14 cellular contexts compared by ENCODE assay signal in genomic region chr1:19734472-19734999, GRCh38.
DNase-seq lines count a peak whose midpoint lies in the region; ATAC-seq, FAIRE-seq and TF ChIP-seq lines count a peak whose summit lies in the region.
"Had no signal": no experiment of that assay in that cellular context is flagged by ENCODE, and none has a peak within 500 bp of the region (broad histone marks: within the 10 kb centered on the region; RNA-seq: fewer than 3 reads in every experiment).

No MANE protein-coding gene starts in this region.

- no peak overlapping the region for H2AFZ ChIP-seq in astrocyte (ENCODE audit: low read depth, low read length)

- DNase-seq in LHCN-M2 (ENCODE audit: low read depth): peak; percentile 42
- peak; percentile 83 for DNase-seq in astrocyte (ENCODE audit: low read depth)
- DNase-seq in heart right ventricle: no peak
- DNase-seq in stromal cell of bone marrow (ENCODE audit: low read depth): peak; percentile 41
- no peak for DNase-seq in activated CD4-positive, alpha-beta T cell treated with anti-CD3 and anti-CD28 coated beads for 4 hours
- no peak for DNase-seq in CD14-positive monocyte (ENCODE audit: low spot score)
- DNase-seq: activated CD8-positive, alpha-beta memory T cell treated with anti-CD3 and anti-CD28 coated beads, Interleukin-2, amount 50 U/mL, for 48 hours; gastrocnemius medialis; naive thymus-derived CD4-positive, alpha-beta T cell; NCI-H774 had no signal

- peak overlapping the region; percentile 58 for H3K9ac ChIP-seq in astrocyte (ENCODE audit: low read length)

- H3K4me1 ChIP-seq in astrocyte (ENCODE audit: insufficient read depth, low read length) (peaks cover 22% of the 10 kb centered on the region), heart right ventricle (peaks cover 0 to 25% (median 15%) of the 10 kb centered on the region in 9 donors)

- peaks cover 6% of the 10 kb centered on the region for H3K4me1 Mint-ChIP-seq in astrocyte (ENCODE audit: low read depth, unreplicated experiment)
- no peaks in the 10 kb centered on the region for H3K4me1 Mint-ChIP-seq in CD14-positive monocyte
- H3K4me1 Mint-ChIP-seq: naive thymus-derived CD4-positive, alpha-beta T cell had no signal

- H3K27me3 ChIP-seq in astrocyte (ENCODE audit: insufficient read depth, low read length) (no peaks in the 10 kb centered on the region), heart right ventricle (no peaks in the 10 kb centered on the region)
- H3K27me3 ChIP-seq: gastrocnemius medialis had no signal

- H3K36me3 ChIP-seq in astrocyte (ENCODE audit: insufficient read depth, low read length) (no peaks in the 10 kb centered on the region), heart right ventricle (peaks cover 0 to 45% (median 4%) of the 10 kb centered on the region in 9 donors)
- H3K36me3 ChIP-seq: gastrocnemius medialis, WERI-Rb-1 had no signal

- peak overlapping the region; percentile 71 for H3K4me2 ChIP-seq in astrocyte (ENCODE audit: low read length)

- intact Hi-C loops in heart right ventricle (cut with DNase I): no loop called here
- intact Hi-C loops in CD14-positive monocyte (cut with micrococcal nuclease): no loop called here

- H3K27ac Mint-ChIP-seq in astrocyte (ENCODE audit: unreplicated experiment) (no peak overlapping the region), CD14-positive monocyte (peak overlapping the region in 2 of 7 donors; percentile 38 to 39)
- H3K27ac Mint-ChIP-seq: activated naive CD8-positive, alpha-beta T cell had no signal

- WGBS in heart right ventricle, 2 donors: 72 to 79% methylated on average over 8 of the region's 8 CpGs

- ATAC-seq in heart right ventricle (peak in 6 of 8 donors; percentile 20 to 49 (median 31)), HG03025 (IDR thresholded peaks at IDR 0.05; ENCODE audit: low FRiP score, unreplicated experiment) (no peak)
- ATAC-seq: gastrocnemius medialis; naive thymus-derived CD4-positive, alpha-beta T cell had no signal

- H3K9me3 ChIP-seq in astrocyte (ENCODE audit: insufficient read depth, low read depth, low read length) (peaks cover 7% of the 10 kb centered on the region), heart right ventricle (peaks cover 0 to 16% (median 6%) of the 10 kb centered on the region in 11 donors)
- H3K9me3 ChIP-seq: gastrocnemius medialis had no signal

- H4K20me1 ChIP-seq in astrocyte (ENCODE audit: insufficient read depth, low read length): no peaks in the 10 kb centered on the region

- H3K36me3 Mint-ChIP-seq in astrocyte (ENCODE audit: low read depth, unreplicated experiment) (peaks cover 6% of the 10 kb centered on the region), CD14-positive monocyte (peaks cover 38 to 57% of the 10 kb centered on the region in 2 donors)

- H3K9me3 Mint-ChIP-seq in astrocyte (ENCODE audit: unreplicated experiment) (no peaks in the 10 kb centered on the region), CD14-positive monocyte (peaks cover 6 to 14% (median 10%) of the 10 kb centered on the region in 7 donors)

- H3K4me3 ChIP-seq in astrocyte (ENCODE audit: insufficient read depth, low read depth, low read length) (no peak overlapping the region), heart right ventricle (no peak overlapping the region)
- H3K4me3 ChIP-seq: gastrocnemius medialis, skin epidermis had no signal

- FAIRE-seq in astrocyte (lab: Jason Lieb, UNC): no peak

- peaks cover 24% of the 10 kb centered on the region for H3K27me3 Mint-ChIP-seq in astrocyte (ENCODE audit: low read depth, unreplicated experiment)
- H3K27me3 Mint-ChIP-seq in CD14-positive monocyte (ENCODE audit: low read depth in 3 of 3): no peaks in the 10 kb centered on the region
- H3K27me3 Mint-ChIP-seq: activated naive CD8-positive, alpha-beta T cell; naive thymus-derived CD4-positive, alpha-beta T cell had no signal

- no peaks in the 10 kb centered on the region for H3K79me2 ChIP-seq in astrocyte (ENCODE audit: insufficient read depth, low read length)

- TF ChIP-seq CTCF in astrocyte (IDR thresholded peaks at IDR 0.05; ENCODE audit: insufficient read depth, low read depth, low read length) (no peak), heart right ventricle (IDR thresholded peaks at IDR 0.05) (no peak), CD14-positive monocyte (IDR thresholded peaks at IDR 0.05) (no peak)

- H3K4me3 Mint-ChIP-seq in astrocyte (ENCODE audit: unreplicated experiment) (no peak overlapping the region), CD14-positive monocyte (no peak overlapping the region)
- H3K4me3 Mint-ChIP-seq: activated naive CD8-positive, alpha-beta T cell; naive thymus-derived CD4-positive, alpha-beta T cell had no signal

- H3K27ac ChIP-seq in astrocyte (ENCODE audit: low read depth, low read length) (peak overlapping the region; percentile 79), heart right ventricle (no peak overlapping the region)
- H3K27ac ChIP-seq: WERI-Rb-1 had no signal

Comparison
In these comparisons a context has a peak if more than half of its experiments do, and no peak if none do; other contexts are left out.
1. DNase-seq: peak in LHCN-M2 (single experiment), astrocyte (single experiment) and stromal cell of bone marrow (single experiment); none in heart right ventricle (0 of 2), activated CD4-positive, alpha-beta T cell treated with anti-CD3 and anti-CD28 coated beads for 4 hours (0 of 2) and CD14-positive monocyte (single experiment).